ENCODE assay signal across 25 cellular contexts in genomic region chr16:4684763-4685162, GRCh38. TPM values are rescaled to one million over a fixed set of nuclear protein-coding genes. Genes with fewer than 3 reads are reported as not detected.
DNase-seq lines count a peak whose midpoint lies in the region; ATAC-seq and TF ChIP-seq lines count a peak whose summit lies in the region.
"Had no signal": no experiment of that assay in that cellular context is flagged by ENCODE, and none has a peak within 500 bp of the region (broad histone marks: within the 10 kb centered on the region; RNA-seq: fewer than 3 reads in every experiment).

No MANE protein-coding gene starts in this region.

- CTCF ChIA-PET in WTC11 (lab: Charles Lee), result interaction anchor here (1.7 kb wide), 1 partner anchor 61 kb away, joined by 3 read pairs; the partner anchor contains the start of gene MGRN1

- POLR2A ChIA-PET in WTC11 (lab: Charles Lee), result no interaction called here

- peaks cover 35% of the 10 kb centered on the region for H3K4me1 Mint-ChIP-seq in stimulated activated naive CD8-positive, alpha-beta T cell treated with anti-CD3 and anti-CD28 coated beads, Interleukin-15, amount 100 ng/mL, for 72 hours
- H3K4me1 Mint-ChIP-seq in WTC11 (no peaks in the 10 kb centered on the region), nephron progenitor cell (peaks cover 23% of the 10 kb centered on the region), type B pancreatic cell (ENCODE audit: unreplicated experiment) (no peaks in the 10 kb centered on the region)

- H3K9me3 Mint-ChIP-seq in stimulated activated naive CD8-positive, alpha-beta T cell treated with anti-CD3 and anti-CD28 coated beads, Interleukin-15, amount 100 ng/mL, for 72 hours, result no peaks in the 10 kb centered on the region
- H3K9me3 Mint-ChIP-seq in WTC11 (no peaks in the 10 kb centered on the region), nephron progenitor cell (no peaks in the 10 kb centered on the region), type B pancreatic cell (no peaks in the 10 kb centered on the region)
- H3K9me3 Mint-ChIP-seq: stimulated activated naive CD8-positive, alpha-beta T cell treated with anti-CD3 and anti-CD28 coated beads, Interleukin-15, Interleukin-2, amounts not matched to agents 100 ng/mL and 50 ng/mL, for 24 hours; T-helper 2 cell treated with Interferon-gamma antibody and Interleukin-4, amounts not matched to agents 5 μg/mL and 100 μg/mL, for 36 hours had no signal

- DNase-seq in stimulated activated naive CD8-positive, alpha-beta T cell treated with anti-CD3 and anti-CD28 coated beads, Interleukin-15, amount 100 ng/mL, for 72 hours, result no peak
- no peak for DNase-seq in stimulated activated naive CD8-positive, alpha-beta T cell treated with anti-CD3 and anti-CD28 coated beads, Interleukin-15, Interleukin-2, amounts not matched to agents 100 U/mL and 50 U/mL, for 24 hours
- DNase-seq in WTC11 (ENCODE audit: low spot score), result no peak
- no peak for DNase-seq in nephron progenitor cell
- DNase-seq in type B pancreatic cell (ENCODE audit: extremely low spot score, unreplicated experiment), result no peak
- no peak for DNase-seq in activated CD4-positive, alpha-beta T cell treated with anti-CD3 and anti-CD28 coated beads, Interleukin-2, amount 50 U/mL, for 48 hours
- no peak for DNase-seq in AG08396 (ENCODE audit: low spot score)
- DNase-seq: activated CD4-positive, alpha-beta T cell treated with anti-CD3 and anti-CD28 coated beads for 48 hours; activated naive CD4-positive, alpha-beta T cell treated with Interleukin-2 at 50 U/mL for 16 hours; activated T-cell treated with anti-CD3 and anti-CD28 coated beads, Interleukin-2, amount 50 U/mL, for 48 hours; DND-41; foreskin keratinocyte; Kasumi-1; left cardiac atrium; NCI-H1092; NCI-H1694 treated with DMSO at 0.1 percent for 48 hours; NCI-H2171; NCI-H510A; stimulated activated CD4-positive, alpha-beta T cell treated with anti-CD3 and anti-CD28 coated beads, Interleukin-15, amount 100 ng/mL, for 24 hours had no signal

- H3K27me3 Mint-ChIP-seq in stimulated activated naive CD8-positive, alpha-beta T cell treated with anti-CD3 and anti-CD28 coated beads, Interleukin-15, amount 100 ng/mL, for 72 hours, result no peaks in the 10 kb centered on the region
- H3K27me3 Mint-ChIP-seq in WTC11 (ENCODE audit: low read depth) (no peaks in the 10 kb centered on the region), nephron progenitor cell (ENCODE audit: low read depth, poor library complexity) (no peaks in the 10 kb centered on the region), type B pancreatic cell (no peaks in the 10 kb centered on the region)
- H3K27me3 Mint-ChIP-seq: stimulated activated naive CD8-positive, alpha-beta T cell treated with anti-CD3 and anti-CD28 coated beads, Interleukin-15, Interleukin-2, amounts not matched to agents 100 ng/mL and 50 ng/mL, for 24 hours had no signal

- no peak overlapping the region for H3K4me3 Mint-ChIP-seq in stimulated activated naive CD8-positive, alpha-beta T cell treated with anti-CD3 and anti-CD28 coated beads, Interleukin-15, amount 100 ng/mL, for 72 hours
- H3K4me3 Mint-ChIP-seq in WTC11, result no peak overlapping the region
- no peak overlapping the region for H3K4me3 Mint-ChIP-seq in nephron progenitor cell
- no peak overlapping the region for H3K4me3 Mint-ChIP-seq in type B pancreatic cell
- H3K4me3 Mint-ChIP-seq: CD14-positive monocyte; stimulated activated naive CD8-positive, alpha-beta T cell treated with anti-CD3 and anti-CD28 coated beads, Interleukin-15, Interleukin-2, amounts not matched to agents 100 ng/mL and 50 ng/mL, for 24 hours; T-helper 2 cell treated with Interferon-gamma antibody and Interleukin-4, amounts not matched to agents 5 μg/mL and 100 μg/mL, for 36 hours had no signal

- peak overlapping the region; percentile 12 to 89 for H3K27ac Mint-ChIP-seq in stimulated activated naive CD8-positive, alpha-beta T cell treated with anti-CD3 and anti-CD28 coated beads, Interleukin-15, amount 100 ng/mL, for 72 hours
- 0 out of 2 replicates have a peak overlapping the region, but pooled peaks have one; percentile 49 for H3K27ac Mint-ChIP-seq in WTC11
- H3K27ac Mint-ChIP-seq in nephron progenitor cell, result peak overlapping the region; percentile 43
- peak overlapping the region; percentile 8 for H3K27ac Mint-ChIP-seq in type B pancreatic cell
- H3K27ac Mint-ChIP-seq: stimulated activated naive CD8-positive, alpha-beta T cell treated with anti-CD3 and anti-CD28 coated beads, Interleukin-15, Interleukin-2, amounts not matched to agents 100 ng/mL and 50 ng/mL, for 24 hours; T-helper 2 cell treated with Interferon-gamma antibody and Interleukin-4, amounts not matched to agents 5 μg/mL and 100 μg/mL, for 36 hours had no signal

- TF ChIP-seq CTCF in WTC11 (IDR thresholded peaks at IDR 0.05), result no peak
- TF ChIP-seq CTCF in nephron progenitor cell (IDR thresholded peaks at IDR 0.05), result no peak
- TF ChIP-seq CTCF in type B pancreatic cell (conservative IDR thresholded peaks at IDR 0.05), result no peak

- H3K36me3 Mint-ChIP-seq in WTC11, result peaks cover 9% of the 10 kb centered on the region
- peaks cover 8% of the 10 kb centered on the region for H3K36me3 Mint-ChIP-seq in nephron progenitor cell (ENCODE audit: low read depth)
- no peaks in the 10 kb centered on the region for H3K36me3 Mint-ChIP-seq in type B pancreatic cell

- ATAC-seq in stimulated activated naive CD8-positive, alpha-beta T cell treated with anti-CD3 and anti-CD28 coated beads, Interleukin-15, amount 100 ng/mL, for 72 hours, result no peak
- no peak for ATAC-seq in stimulated activated naive CD8-positive, alpha-beta T cell treated with anti-CD3 and anti-CD28 coated beads, Interleukin-15, Interleukin-2, amounts not matched to agents 100 U/mL and 50 U/mL, for 24 hours
- no peak for ATAC-seq in WTC11
- ATAC-seq in GM21526 (IDR thresholded peaks at IDR 0.05; ENCODE audit: low FRiP score, unreplicated experiment), result no peak
- ATAC-seq: foreskin keratinocyte, left cardiac atrium, Right ventricle myocardium inferior, SK-N-SH treated with all-trans-retinoic acid at 6 μM for 48 hours had no signal

TF ChIP-seq in WTC11, 78 proteins besides CTCF, POLR2A, EP300 and RAD21:
- no peak for TF ChIP-seq NR2C2 (CRISPR knock-in tag; IDR thresholded peaks at IDR 0.05)

RNA-seq across cellular contexts. Expression of gene NUDT16L1, which starts 8.6 kb away (rescaled TPM):
- total RNA-seq in WTC11 (2021) (41.8 to 45.8 TPM (median 42.0 TPM) in 3 replicates), type B pancreatic cell (ENCODE audit: low replicate concordance) (36.7 and 37.7 TPM in 2 replicates)

RNA-seq across cellular contexts. Expression of gene ANKS3, which starts 49.3 kb away (rescaled TPM):
- total RNA-seq in WTC11 (2021) (28.6 to 35.6 TPM (median 31.5 TPM) in 3 replicates), type B pancreatic cell (ENCODE audit: low replicate concordance) (21.6 and 36.7 TPM in 2 replicates)

RNA-seq across cellular contexts. Expression of gene DNAAF8, which starts 49.6 kb away (rescaled TPM):
- total RNA-seq in WTC11 (2021) (0.09 to 0.41 TPM (median 0.14 TPM) in 3 replicates), type B pancreatic cell (ENCODE audit: low replicate concordance) (0.74 and 2.6 TPM in 2 replicates)
